ENCODE assay signal across 27 cellular contexts in genomic region chr17:76410328-76410965, GRCh38. TPM values are rescaled to one million over a fixed set of nuclear protein-coding genes. Genes with fewer than 3 reads are reported as not detected.
A peak's percentile ranks its signal among the peaks of the same experiment; 100 is the strongest.
DNase-seq lines count a peak whose midpoint lies in the region; ATAC-seq and TF ChIP-seq lines count a peak whose summit lies in the region.
"Had no signal": no experiment of that assay in that cellular context is flagged by ENCODE, and none has a peak within 500 bp of the region (broad histone marks: within the 10 kb centered on the region; RNA-seq: fewer than 3 reads in every experiment).

No MANE protein-coding gene starts in this region.

- H3K9ac ChIP-seq in endodermal cell (ENCODE audit: extremely low read depth, low read length, poor library complexity, severe bottlenecking), result no peak overlapping the region

- H3K27me3 ChIP-seq in right atrium auricular region, result no peaks in the 10 kb centered on the region
- H3K27me3 ChIP-seq in endodermal cell (ENCODE audit: control insufficient read depth, insufficient read depth, low read length, poor library complexity, severe bottlenecking), result no peaks in the 10 kb centered on the region
- H3K27me3 ChIP-seq: MG63 had no signal

- H3K9me3 Mint-ChIP-seq in WTC11 (no peaks in the 10 kb centered on the region), endodermal cell (no peaks in the 10 kb centered on the region)
- H3K9me3 Mint-ChIP-seq: CD4-positive, alpha-beta memory T cell had no signal

- no peaks in the 10 kb centered on the region for H3K9me3 ChIP-seq in right atrium auricular region
- no peaks in the 10 kb centered on the region for H3K9me3 ChIP-seq in endodermal cell (ENCODE audit: control insufficient read depth, low read length)
- H3K9me3 ChIP-seq: MG63 had no signal

- CTCF ChIA-PET in WTC11 (lab: Charles Lee), result interaction anchor here (0.8 to 5.9 kb wide), 10 partner anchors 10 to 58 kb away, joined by 3 to 68 read pairs (median 6); partner anchors contain the start of genes AANAT, SPHK1 and UBE2O

- peak overlapping the region; percentile 73 for H3K27ac Mint-ChIP-seq in WTC11
- H3K27ac Mint-ChIP-seq in endodermal cell, result no peak overlapping the region

- H3K27me3 Mint-ChIP-seq in WTC11 (ENCODE audit: low read depth) (no peaks in the 10 kb centered on the region), endodermal cell (ENCODE audit: insufficient read depth) (no peaks in the 10 kb centered on the region)
- H3K27me3 Mint-ChIP-seq: CD4-positive, alpha-beta memory T cell had no signal

- ATAC-seq in Right ventricle myocardium superior (ENCODE audit: poor library complexity) (no peak), WTC11 (no peak)
- ATAC-seq: Right ventricle myocardium inferior had no signal

- 95 to 97% methylated on average over 12 to 15 of the region's 15 CpGs for WGBS in endodermal cell (ENCODE audit: insufficient coverage in 1 of 2, insufficient read length in 1 of 2), 2 experiments

- H3K4me1 Mint-ChIP-seq in WTC11 (peaks cover 27% of the 10 kb centered on the region), endodermal cell (peaks cover 7% of the 10 kb centered on the region)

- DNase-seq in Right ventricle myocardium superior (peak; percentile 37), right atrium auricular region (ENCODE audit: low spot score) (no peak), WTC11 (ENCODE audit: low spot score) (no peak), posterior vena cava (ENCODE audit: low spot score) (peak; percentile 56), endodermal cell (no peak), caudate nucleus (lab: John Stamatoyannopoulos, UW) (no peak), DMS 273 (lab: John Stamatoyannopoulos, UW; ENCODE audit: unreplicated experiment) (no peak)
- DNase-seq: C1 segment of cervical spinal cord; CD4-positive, alpha-beta memory T cell; COR-L47; GF-D8; HCEC 1CT; IMR-90; KG1; MG63; NCI-H1417; NCI-H1694; NCI-H2029 treated with DMSO at 0.1 percent for 48 hours; NCI-H446 treated with DMSO at 0.1 percent for 48 hours; NCI-H526; NCI-H82; NK-92 treated with Interleukin-12 subunit alpha and Interleukin-12 subunit beta, amount 100 ng/mL, for 24 hours; PC-3 had no signal

- H3K36me3 Mint-ChIP-seq in WTC11 (no peaks in the 10 kb centered on the region; the same call in 1 of the 2 replicates), endodermal cell (ENCODE audit: low read depth) (peaks cover 12% of the 10 kb centered on the region)

- POLR2A ChIA-PET in WTC11 (lab: Charles Lee), result no interaction called here

- H3K36me3 ChIP-seq in right atrium auricular region (no peaks in the 10 kb centered on the region), endodermal cell (ENCODE audit: control insufficient read depth, insufficient read depth, low read length) (peaks cover 7% of the 10 kb centered on the region)

- TF ChIP-seq CTCF in right atrium auricular region (IDR thresholded peaks at IDR 0.05) (no peak), WTC11 (IDR thresholded peaks at IDR 0.05) (no peak), endodermal cell (conservative IDR thresholded peaks at IDR 0.05) (no peak)

- H3K4me3 ChIP-seq in right atrium auricular region, result no peak overlapping the region
- no peak overlapping the region for H3K4me3 ChIP-seq in endodermal cell (ENCODE audit: low read length)
- H3K4me3 ChIP-seq: MG63 had no signal

- intact Hi-C loops in Right ventricle myocardium superior (cut with DNase I), result loop anchor here (5.0 kb wide), 1 partner anchor 97 kb away; no protein-coding TSS in a partner anchor
- intact Hi-C loops in posterior vena cava (cut with DNase I), result no loop called here

- H3K27ac ChIP-seq in right atrium auricular region (peak overlapping the region in 1 of 2 donors; percentile 15), endodermal cell (ENCODE audit: low read depth, low read length) (no peak overlapping the region), caudate nucleus (ENCODE audit: low read depth, low read length) (no peak overlapping the region)

- H3K4me1 ChIP-seq in right atrium auricular region (peaks cover 0 to 56% of the 10 kb centered on the region in 2 donors), endodermal cell (ENCODE audit: control insufficient read depth, insufficient read depth, low read length) (peaks cover 5% of the 10 kb centered on the region)

- H3K4me3 Mint-ChIP-seq in WTC11, result no peak overlapping the region
- H3K4me3 Mint-ChIP-seq in endodermal cell, result no peak overlapping the region
- H3K4me3 Mint-ChIP-seq: CD4-positive, alpha-beta memory T cell had no signal

TF ChIP-seq in WTC11, 78 proteins besides CTCF, POLR2A, EP300 and RAD21:
- TF ChIP-seq GTF2I (CRISPR knock-in tag; conservative IDR thresholded peaks at IDR 0.05) (no peak), USF1 (CRISPR knock-in tag; IDR thresholded peaks at IDR 0.05) (no peak), FOXP1 (CRISPR knock-in tag; IDR thresholded peaks at IDR 0.05; ENCODE audit: borderline replicate concordance) (no peak), ZNF425 (CRISPR knock-in tag; conservative IDR thresholded peaks at IDR 0.05) (no peak), ZNF396 (CRISPR knock-in tag; IDR thresholded peaks at IDR 0.05; ENCODE audit: borderline replicate concordance) (no peak), ZNF423 (CRISPR knock-in tag; IDR thresholded peaks at IDR 0.05) (no peak), ETV6 (CRISPR knock-in tag; IDR thresholded peaks at IDR 0.05) (no peak), EMX1 (CRISPR knock-in tag; IDR thresholded peaks at IDR 0.05) (no peak), HMGA2 (CRISPR knock-in tag; IDR thresholded peaks at IDR 0.05) (no peak)

RNA-seq across cellular contexts. Expression of gene SPHK1, which starts 26.0 kb away (rescaled TPM):
- total RNA-seq in Right ventricle myocardium superior (2.0 TPM), right atrium auricular region (10 to 100 TPM in 1 of 2 donors, 1 to 10 TPM in 1; 6.4 to 16.8 TPM), WTC11 (2021) (2.5 to 2.9 TPM (median 2.8 TPM) in 3 replicates), posterior vena cava (10 to 100 TPM; 13.8 to 36.6 TPM), endodermal cell (1 to 10 TPM; 1.5 to 1.8 TPM)
- 8.0 TPM for polyA plus RNA-seq in endodermal cell (2013, experiment 1 of 2)
- polyA plus RNA-seq in endodermal cell (2013, experiment 2 of 2), result 6.2 TPM

RNA-seq across cellular contexts. Expression of gene UBE2O, which starts 42.5 kb away (rescaled TPM):
- total RNA-seq in Right ventricle myocardium superior (35.9 TPM), right atrium auricular region (10 to 100 TPM; 19.5 to 21.8 TPM), WTC11 (2021) (57.1 to 68.9 TPM (median 59.6 TPM) in 3 replicates), posterior vena cava (10 to 100 TPM; 17.2 to 17.9 TPM), endodermal cell (10 to 100 TPM; 45.4 to 46.5 TPM)
- polyA plus RNA-seq in endodermal cell (2013, experiment 1 of 2), result 41.5 TPM
- 38.4 TPM for polyA plus RNA-seq in endodermal cell (2013, experiment 2 of 2)

RNA-seq across cellular contexts. Expression of gene PRPSAP1, which starts 56.7 kb away (rescaled TPM):
- total RNA-seq in Right ventricle myocardium superior, result 31.9 TPM
- total RNA-seq in right atrium auricular region, result 10 to 100 TPM; 33.7 to 34.0 TPM
- 50.0 to 56.5 TPM (median 52.3 TPM) in 3 replicates for total RNA-seq in WTC11 (2021)
- total RNA-seq in posterior vena cava, result 10 to 100 TPM; 33.7 to 34.8 TPM
- 10 to 100 TPM; 60.9 to 89.8 TPM for total RNA-seq in endodermal cell
- 70.1 TPM for polyA plus RNA-seq in endodermal cell (2013, experiment 1 of 2)
- polyA plus RNA-seq in endodermal cell (2013, experiment 2 of 2), result 68.6 TPM

RNA-seq across cellular contexts. Expression of gene AANAT, which starts 57.0 kb away (rescaled TPM):
- not detected for total RNA-seq in Right ventricle myocardium superior
- not detected for total RNA-seq in right atrium auricular region
- 0.17 to 0.57 TPM in 2 of 3 replicates, not detected in the other for total RNA-seq in WTC11 (2021)
- total RNA-seq in posterior vena cava, result not detected
- not detected for total RNA-seq in endodermal cell
- polyA plus RNA-seq in endodermal cell (2013, experiment 1 of 2), result not detected
- polyA plus RNA-seq in endodermal cell (2013, experiment 2 of 2), result 0.29 TPM
- total RNA-seq: A673; CD4-positive, alpha-beta memory T cell; H1; IMR-90; PC-3; Right ventricle myocardium inferior; SK-MEL-5 had no signal
- polyA plus RNA-seq: CD4-positive, alpha-beta memory T cell had no signal

Comparison
In these comparisons a context has a peak if more than half of its experiments do, and no peak if none do; other contexts are left out.
1. DNase-seq: peak in Right ventricle myocardium superior (single experiment) and posterior vena cava (single experiment); none in right atrium auricular region (single experiment), WTC11 (single experiment), endodermal cell (single experiment), caudate nucleus (0 of 61) and DMS 273 (single experiment).